ENCODE assay signal across 20 cellular contexts in the genomic region with DNA sequence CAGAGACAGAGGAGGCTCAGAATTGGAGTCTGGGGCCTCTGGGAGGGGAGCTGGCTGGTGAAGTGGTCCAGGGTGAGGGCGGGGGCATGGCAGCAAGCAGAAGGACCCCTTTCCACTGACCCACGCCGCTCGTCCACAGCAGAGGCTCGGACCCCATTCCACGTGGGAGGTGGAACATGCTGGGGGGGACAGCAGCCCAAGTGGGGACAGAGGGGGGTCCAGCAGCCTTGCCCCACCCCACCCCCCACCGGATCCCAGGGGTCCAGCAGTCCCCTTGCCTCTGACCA. TPM values are rescaled to one million over a fixed set of nuclear protein-coding genes. Genes with fewer than 3 reads are reported as not detected.
"Had no signal": no experiment of that assay in that cellular context is flagged by ENCODE, and none has a peak within 500 bp of the region (broad histone marks: within the 10 kb centered on the region; RNA-seq: fewer than 3 reads in every experiment).

No MANE protein-coding gene starts in this region.

- H3K4me1 ChIP-seq: ascending aorta, parathyroid adenoma, tibial artery, vagina had no signal

- H3K27me3 ChIP-seq: ascending aorta, vagina had no signal

- H3K9me3 ChIP-seq: mucosa of descending colon, neutrophil, vagina had no signal

- H3K36me3 ChIP-seq: ascending aorta, neutrophil, spleen, tibial artery, vagina had no signal

- H3K9ac ChIP-seq: parathyroid adenoma had no signal

- H3K27ac Mint-ChIP-seq: activated CD4-positive, alpha-beta memory T cell treated with anti-CD3 and anti-CD28 coated beads for 36 hours; activated naive CD8-positive, alpha-beta T cell treated with anti-CD3 and anti-CD28 coated beads, Interleukin-2, amount 50 U/mL, for 24 hours; T-cell had no signal

- H3K4me3 Mint-ChIP-seq: activated CD4-positive, alpha-beta memory T cell treated with anti-CD3 and anti-CD28 coated beads for 36 hours; activated naive CD8-positive, alpha-beta T cell treated with anti-CD3 and anti-CD28 coated beads, Interleukin-2, amount 50 U/mL, for 24 hours; T-cell had no signal

- H3K4me3 ChIP-seq: ascending aorta, mucosa of descending colon, SK-N-MC, spleen, tibial artery, vagina had no signal

- DNase-seq: activated CD4-positive, alpha-beta memory T cell treated with anti-CD3 and anti-CD28 coated beads for 36 hours; activated naive CD4-positive, alpha-beta T cell; activated naive CD8-positive, alpha-beta T cell treated with anti-CD3 and anti-CD28 coated beads, Interleukin-2, amount 50 U/mL, for 24 hours; activated T-cell treated with anti-CD3 and anti-CD28 coated beads, Interleukin-2, amount 50 U/mL, for 48 hours; dermis blood vessel endothelial cell; foreskin melanocyte; left colon; mammary epithelial cell; naive thymus-derived CD4-positive, alpha-beta T cell; spleen; T-cell had no signal

- ATAC-seq: left colon; mucosa of descending colon; naive thymus-derived CD4-positive, alpha-beta T cell; T-cell had no signal

- H2AFZ ChIP-seq: parathyroid adenoma had no signal

- H3K27ac ChIP-seq: ascending aorta, epithelial cell of prostate, neutrophil, parathyroid adenoma, SK-N-MC, spleen, tibial artery, vagina had no signal

- H3K36me3 Mint-ChIP-seq: activated CD4-positive, alpha-beta memory T cell treated with anti-CD3 and anti-CD28 coated beads for 36 hours; T-cell had no signal

RNA-seq across cellular contexts. Expression of a gene that starts 25.4 kb away (rescaled TPM):
- polyA plus RNA-seq: fibroblast of lung; naive thymus-derived CD4-positive, alpha-beta T cell had no signal
